In genomic region chr19:8180018-8180417, GRCh38 we compare ENCODE assay signal across 26 cellular contexts. TPM values are rescaled to one million over a fixed set of nuclear protein-coding genes. Genes with fewer than 3 reads are reported as not detected.
"Had no signal": no experiment of that assay in that cellular context is flagged by ENCODE, and none has a peak within 500 bp of the region (broad histone marks: within the 10 kb centered on the region; RNA-seq: fewer than 3 reads in every experiment).

No MANE protein-coding gene starts in this region.

- H3K4me2 ChIP-seq: neural progenitor cell had no signal

- H3K27ac Mint-ChIP-seq: activated naive CD8-positive, alpha-beta T cell treated with anti-CD3 and anti-CD28 coated beads for 36 hours; activated T-cell treated with anti-CD3 and anti-CD28 coated beads, Interleukin-2, amount 50 U/mL, for 24 hours; activated T-helper 17 cell treated with anti-CD3 and anti-CD28 coated beads, Interleukin-2, amount 50 U/mL, for 72 hours; neural progenitor cell; progenitor cell of endocrine pancreas had no signal

- H3K27ac ChIP-seq: colonic mucosa, dorsolateral prefrontal cortex, gastrocnemius medialis, neural progenitor cell, upper lobe of right lung had no signal

- H3K9me3 ChIP-seq: colonic mucosa, gastrocnemius medialis, left lung, upper lobe of right lung had no signal

- ATAC-seq: gastrocnemius medialis had no signal

- H3K4me1 Mint-ChIP-seq: activated T-helper 17 cell treated with anti-CD3 and anti-CD28 coated beads, Interleukin-2, amount 50 U/mL, for 72 hours had no signal

- H3K9ac ChIP-seq: neural progenitor cell had no signal

- H3K4me3 ChIP-seq: colonic mucosa, dorsolateral prefrontal cortex, gastrocnemius medialis, left lung, lung, neural progenitor cell, upper lobe of right lung had no signal

- H3K4me3 Mint-ChIP-seq: activated naive CD8-positive, alpha-beta T cell treated with anti-CD3 and anti-CD28 coated beads for 36 hours; activated T-cell treated with anti-CD3 and anti-CD28 coated beads, Interleukin-2, amount 50 U/mL, for 24 hours; activated T-helper 17 cell treated with anti-CD3 and anti-CD28 coated beads, Interleukin-2, amount 50 U/mL, for 72 hours; naive B cell; neural progenitor cell had no signal

- H3K36me3 Mint-ChIP-seq: activated naive CD8-positive, alpha-beta T cell treated with anti-CD3 and anti-CD28 coated beads for 36 hours; naive B cell; neural progenitor cell had no signal

- DNase-seq: activated CD8-positive, alpha-beta memory T cell treated with anti-CD3 and anti-CD28 coated beads for 24 hours; activated CD8-positive, alpha-beta memory T cell treated with anti-CD3 and anti-CD28 coated beads, Interleukin-2, amount 50 U/mL, for 4 hours; activated naive CD4-positive, alpha-beta T cell; activated naive CD8-positive, alpha-beta T cell treated with anti-CD3 and anti-CD28 coated beads for 36 hours; colonic mucosa; dorsolateral prefrontal cortex; effector memory CD8-positive, alpha-beta T cell; gastrocnemius medialis; hippocampal formation; kidney glomerular epithelial cell; left lung; naive B cell; stimulated activated CD4-positive, alpha-beta T cell treated with anti-CD3 and anti-CD28 coated beads, Interleukin-4, amount 100 ng/mL, for 24 hours; stimulated activated naive CD4-positive, alpha-beta T cell treated with Interleukin-2 at 50 U/mL for 16 hours; upper lobe of right lung had no signal

- H2AFZ ChIP-seq: neural progenitor cell had no signal

- H3K27me3 ChIP-seq: colonic mucosa, dorsolateral prefrontal cortex, gastrocnemius medialis, left lung, neural progenitor cell, upper lobe of right lung had no signal

- H3K36me3 ChIP-seq: colonic mucosa, gastrocnemius medialis, left lung, neural progenitor cell, upper lobe of right lung had no signal

- H3K27me3 Mint-ChIP-seq: activated naive CD8-positive, alpha-beta T cell treated with anti-CD3 and anti-CD28 coated beads for 36 hours; activated T-cell treated with anti-CD3 and anti-CD28 coated beads, Interleukin-2, amount 50 U/mL, for 24 hours; activated T-helper 17 cell treated with anti-CD3 and anti-CD28 coated beads, Interleukin-2, amount 50 U/mL, for 72 hours; effector memory CD8-positive, alpha-beta T cell; naive B cell; progenitor cell of endocrine pancreas had no signal

- H3K9me3 Mint-ChIP-seq: activated naive CD8-positive, alpha-beta T cell treated with anti-CD3 and anti-CD28 coated beads for 36 hours; activated T-cell treated with anti-CD3 and anti-CD28 coated beads, Interleukin-2, amount 50 U/mL, for 24 hours; activated T-helper 17 cell treated with anti-CD3 and anti-CD28 coated beads, Interleukin-2, amount 50 U/mL, for 72 hours; effector memory CD8-positive, alpha-beta T cell; naive B cell; neural progenitor cell had no signal

- FAIRE-seq: bronchial epithelial cell, endothelial cell of umbilical vein had no signal

- H3K4me1 ChIP-seq: colonic mucosa, gastrocnemius medialis, neural progenitor cell, upper lobe of right lung had no signal

RNA-seq across cellular contexts. Expression of gene FBN3, which starts 30.6 kb away (rescaled TPM):
- total RNA-seq: activated naive CD8-positive, alpha-beta T cell treated with anti-CD3 and anti-CD28 coated beads for 36 hours; bronchial epithelial cell; endothelial cell of umbilical vein; mesenteric fat pad; osteoblast; subcutaneous adipose tissue; T-helper 2 cell treated with Interferon-gamma antibody and Interleukin-4, amounts not matched to agents 100 ng/mL and 5 ng/mL, for 36 hours had no signal
- polyA plus RNA-seq: endothelial cell of umbilical vein had no signal
